24 cellular contexts compared by ENCODE assay signal in genomic region chr16:60432472-60432871, GRCh38.
"Had no signal": no experiment of that assay in that cellular context is flagged by ENCODE, and none has a peak within 500 bp of the region (broad histone marks: within the 10 kb centered on the region; RNA-seq: fewer than 3 reads in every experiment).

No MANE protein-coding gene starts in this region.

- DNase-seq: IMR-90; Karpas-422; KG1; MG63; NCI-H1092 treated with DMSO at 0.1 percent for 48 hours; NCI-H1436; NCI-H187; NCI-H2029; NCI-H2081 treated with DMSO at 0.1 percent for 48 hours; NCI-H2171; NCI-H226; NCI-H446; NCI-H510A; NCI-H524 treated with DMSO at 0.1 percent for 48 hours; NCI-H69; NCI-H774; NK-92 treated with Interleukin-12 subunit alpha and Interleukin-12 subunit beta, amount 100 ng/mL, for 24 hours; PC-3; SHP77; SK-N-SH; SW 1271; T-cell had no signal

- H3K4me3 ChIP-seq: MG63 had no signal

- H3K36me3 ChIP-seq: MG63 had no signal

- H3K27me3 ChIP-seq: MG63 had no signal

- ATAC-seq: HepG2, Panc1, PC-3, T-cell had no signal
